ENCODE assay signal across 1 cellular context in genomic region chr10:62008943-62009342, GRCh38.
TF ChIP-seq lines count a peak whose summit lies in the region.

No MANE protein-coding gene starts in this region.

TF ChIP-seq in SK-N-SH, 30 proteins besides CTCF, POLR2A, EP300 and RAD21 (continued from another document):
- no peak for TF ChIP-seq TEAD4 (IDR thresholded peaks at IDR 0.05; ENCODE audit: borderline replicate concordance, insufficient read depth)
